In the genomic region with DNA sequence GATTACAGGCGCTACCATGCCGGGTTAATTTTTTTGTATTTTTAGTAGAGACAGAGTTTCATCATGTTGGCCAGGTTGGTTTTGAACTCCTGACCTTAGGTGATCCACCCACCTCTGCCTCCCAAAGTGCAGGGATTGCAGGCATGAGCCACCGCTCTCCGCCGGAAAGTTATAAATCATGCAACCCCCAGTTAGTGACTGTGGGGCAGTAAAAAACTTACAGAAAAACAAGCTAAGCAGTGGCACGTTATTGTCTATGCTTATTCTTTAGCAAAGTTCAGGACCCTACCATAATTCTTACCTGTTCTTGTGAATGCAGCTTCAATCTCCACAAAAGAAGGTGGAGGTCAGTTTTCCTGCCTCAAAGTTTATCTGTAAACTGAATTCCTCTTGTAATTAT, we compare ENCODE assay signal across 30 cellular contexts.
"Had no signal": no experiment of that assay in that cellular context is flagged by ENCODE, and none has a peak within 500 bp of the region (broad histone marks: within the 10 kb centered on the region; RNA-seq: fewer than 3 reads in every experiment).

No MANE protein-coding gene starts in this region.

- ATAC-seq: activated CD4-positive, alpha-beta T cell treated with anti-CD3 and anti-CD28 coated beads for 36 hours; activated naive CD4-positive, alpha-beta T cell treated with anti-CD3 and anti-CD28 coated beads, Interleukin-2, amount 50 U/mL, for 72 hours; activated T-cell treated with anti-CD3 and anti-CD28 coated beads, Interleukin-2, amount 50 U/mL, for 72 hours; esophagus mucosa had no signal

- H3K27ac ChIP-seq: brain microvascular endothelial cell, coronary artery, dorsolateral prefrontal cortex had no signal

- H3K27me3 Mint-ChIP-seq: activated CD4-positive, alpha-beta T cell treated with anti-CD3 and anti-CD28 coated beads, Interleukin-2, amount 10 ng/mL, durations not matched to agents 7 days and 5 days had no signal

- H3K4me3 Mint-ChIP-seq: activated CD4-positive, alpha-beta memory T cell treated with anti-CD3 and anti-CD28 coated beads, Interleukin-2, amount 10 ng/mL, durations not matched to agents 7 days and 5 days; activated CD4-positive, alpha-beta T cell treated with anti-CD3 and anti-CD28 coated beads for 36 hours; activated CD4-positive, alpha-beta T cell treated with anti-CD3 and anti-CD28 coated beads, Interleukin-2, amount 10 ng/mL, durations not matched to agents 7 days and 5 days; activated naive CD4-positive, alpha-beta T cell treated with anti-CD3 and anti-CD28 coated beads, Interleukin-2, amount 10 ng/mL, durations not matched to agents 7 days and 5 days; activated naive CD8-positive, alpha-beta T cell treated with anti-CD3 and anti-CD28 coated beads, Interleukin-2, amount 10 ng/mL, durations not matched to agents 7 days and 5 days; activated T-cell treated with anti-CD3 and anti-CD28 coated beads, Interleukin-2, amount 50 U/mL, for 24 hours; activated T-cell treated with anti-CD3 and anti-CD28 coated beads, Interleukin-2, amount 50 U/mL, for 72 hours; central memory CD8-positive, alpha-beta T cell; dendritic cell treated with granulocyte-macrophage colony-stimulating factor and Interleukin-4, amounts not matched to agents 40 ng/mL and 50 ng/mL, for 4 days; endodermal cell had no signal

- FAIRE-seq: astrocyte, bronchial epithelial cell, frontal cortex had no signal

- H3K36me3 Mint-ChIP-seq: activated naive CD4-positive, alpha-beta T cell treated with anti-CD3 and anti-CD28 coated beads, Interleukin-2, amount 10 ng/mL, durations not matched to agents 7 days and 5 days had no signal

- H3K27ac Mint-ChIP-seq: activated CD4-positive, alpha-beta memory T cell treated with anti-CD3 and anti-CD28 coated beads, Interleukin-2, amount 10 ng/mL, durations not matched to agents 7 days and 5 days; activated CD4-positive, alpha-beta T cell treated with anti-CD3 and anti-CD28 coated beads for 36 hours; activated CD4-positive, alpha-beta T cell treated with anti-CD3 and anti-CD28 coated beads, Interleukin-2, amount 10 ng/mL, durations not matched to agents 7 days and 5 days; activated naive CD4-positive, alpha-beta T cell treated with anti-CD3 and anti-CD28 coated beads, Interleukin-2, amount 10 ng/mL, durations not matched to agents 7 days and 5 days; activated naive CD4-positive, alpha-beta T cell treated with anti-CD3 and anti-CD28 coated beads, Interleukin-2, amount 50 U/mL, for 72 hours; activated naive CD8-positive, alpha-beta T cell treated with anti-CD3 and anti-CD28 coated beads, Interleukin-2, amount 10 ng/mL, durations not matched to agents 7 days and 5 days; activated T-cell treated with anti-CD3 and anti-CD28 coated beads, Interleukin-2, amount 50 U/mL, for 24 hours; activated T-cell treated with anti-CD3 and anti-CD28 coated beads, Interleukin-2, amount 50 U/mL, for 72 hours; dendritic cell treated with granulocyte-macrophage colony-stimulating factor and Interleukin-4, amounts not matched to agents 40 ng/mL and 50 ng/mL, for 4 days; endodermal cell had no signal

- DNase-seq: activated CD4-positive, alpha-beta memory T cell treated with anti-CD3 and anti-CD28 coated beads, Interleukin-2, amount 10 ng/mL, durations not matched to agents 7 days and 5 days; activated CD4-positive, alpha-beta T cell treated with anti-CD3 and anti-CD28 coated beads for 36 hours; activated CD4-positive, alpha-beta T cell treated with anti-CD3 and anti-CD28 coated beads, Interleukin-2, amount 10 ng/mL, durations not matched to agents 7 days and 5 days; activated CD4-positive, alpha-beta T cell treated with anti-CD3 and anti-CD28 coated beads, Interleukin-2, amount 50 U/mL, for 4 hours; activated CD4-positive, CD25-positive, alpha-beta regulatory T cell; activated CD4-positive, CD25-positive, alpha-beta regulatory T cell treated with anti-CD3 and anti-CD28 coated beads, Interleukin-2, amount 50 U/mL, for 72 hours; activated CD8-positive, alpha-beta memory T cell treated with anti-CD3 and anti-CD28 coated beads, Interleukin-2, amount 50 U/mL, for 48 hours; activated gamma-delta T cell; activated naive CD4-positive, alpha-beta T cell; activated naive CD4-positive, alpha-beta T cell treated with anti-CD3 and anti-CD28 coated beads, Interleukin-2, amount 10 ng/mL, durations not matched to agents 7 days and 5 days; activated naive CD8-positive, alpha-beta T cell treated with anti-CD3 and anti-CD28 coated beads, Interleukin-2, amount 10 ng/mL, durations not matched to agents 7 days and 5 days; activated T-cell treated with anti-CD3 and anti-CD28 coated beads for 4 hours; activated T-cell treated with anti-CD3 and anti-CD28 coated beads, Interleukin-2, amount 50 U/mL, for 24 hours; activated T-cell treated with anti-CD3 and anti-CD28 coated beads, Interleukin-2, amount 50 U/mL, for 72 hours; amniotic stem cell; anterior cingulate cortex; brain microvascular endothelial cell; dorsolateral prefrontal cortex; effector memory CD4-positive, alpha-beta T cell; endodermal cell; foreskin fibroblast; T-helper 2 cell had no signal

- H3K27me3 ChIP-seq: brain microvascular endothelial cell had no signal

- H3K4me3 ChIP-seq: coronary artery, dorsolateral prefrontal cortex had no signal

- H3K36me3 ChIP-seq: brain microvascular endothelial cell had no signal

- H3K9me3 Mint-ChIP-seq: activated CD4-positive, alpha-beta memory T cell treated with anti-CD3 and anti-CD28 coated beads, Interleukin-2, amount 10 ng/mL, durations not matched to agents 7 days and 5 days; activated CD4-positive, alpha-beta T cell treated with anti-CD3 and anti-CD28 coated beads, Interleukin-2, amount 10 ng/mL, durations not matched to agents 7 days and 5 days; activated naive CD4-positive, alpha-beta T cell treated with anti-CD3 and anti-CD28 coated beads, Interleukin-2, amount 10 ng/mL, durations not matched to agents 7 days and 5 days; activated naive CD4-positive, alpha-beta T cell treated with anti-CD3 and anti-CD28 coated beads, Interleukin-2, amount 50 U/mL, for 72 hours; activated naive CD8-positive, alpha-beta T cell treated with anti-CD3 and anti-CD28 coated beads, Interleukin-2, amount 10 ng/mL, durations not matched to agents 7 days and 5 days; activated T-cell treated with anti-CD3 and anti-CD28 coated beads, Interleukin-2, amount 50 U/mL, for 24 hours; activated T-cell treated with anti-CD3 and anti-CD28 coated beads, Interleukin-2, amount 50 U/mL, for 72 hours; dendritic cell treated with granulocyte-macrophage colony-stimulating factor and Interleukin-4, amounts not matched to agents 40 ng/mL and 50 ng/mL, for 4 days; endodermal cell had no signal
